In genomic region chr10:123614888-123615287, GRCh38 we compare ENCODE assay signal across 11 cellular contexts. TPM values are rescaled to one million over a fixed set of nuclear protein-coding genes. Genes with fewer than 3 reads are reported as not detected.
DNase-seq lines count a peak whose midpoint lies in the region; ATAC-seq, FAIRE-seq and TF ChIP-seq lines count a peak whose summit lies in the region.
"Had no signal": no experiment of that assay in that cellular context is flagged by ENCODE, and none has a peak within 500 bp of the region (broad histone marks: within the 10 kb centered on the region; RNA-seq: fewer than 3 reads in every experiment).

No MANE protein-coding gene starts in this region.

- H3K27me3 ChIP-seq in adrenal gland (no peaks in the 10 kb centered on the region), gastroesophageal sphincter (peaks cover 17% of the 10 kb centered on the region)
- H3K27me3 ChIP-seq: tibial artery had no signal

- DNase-seq in GM12891 (ENCODE audit: insufficient read length, low spot score) (peak; percentile 18), OCI-LY7 (ENCODE audit: low spot score) (peak; percentile 52), adrenal gland (peak; percentile 50 to 82 (median 69)), immature natural killer cell (peak; percentile 7 to 15 (median 8)), NCI-H1436 treated with DMSO at 0.1 percent for 48 hours (lab: John Stamatoyannopoulos, UW) (no peak), NCI-H774 (lab: John Stamatoyannopoulos, UW) (no peak)
- peak in 2 of 3 experiments; percentile 3 to 11 for DNase-seq in stimulated activated CD4-positive, alpha-beta T cell treated with anti-CD3 and anti-CD28 coated beads, TNF-alpha, amount 100 ng/mL, for 4 hours (ENCODE audit: low read depth in 3 of 3)

- H3K4me1 Mint-ChIP-seq in immature natural killer cell = no peaks in the 10 kb centered on the region

- H3K4me2 ChIP-seq in OCI-LY7 (ENCODE audit: low read length) = no peak overlapping the region

- TF ChIP-seq CTCF in OCI-LY7 (conservative IDR thresholded peaks at IDR 0.05; ENCODE audit: low read length) (no peak), adrenal gland (IDR thresholded peaks at IDR 0.05) (no peak), gastroesophageal sphincter (IDR thresholded peaks at IDR 0.05) (no peak)

- no peaks in the 10 kb centered on the region for H3K79me2 ChIP-seq in OCI-LY7 (ENCODE audit: insufficient read depth, low read depth, low read length)

- H3K4me3 ChIP-seq in OCI-LY7 (ENCODE audit: low read depth, low read length, poor library complexity, severe bottlenecking) (no peak overlapping the region), adrenal gland (no peak overlapping the region), gastroesophageal sphincter (no peak overlapping the region)
- H3K4me3 ChIP-seq: tibial artery had no signal

- TF ChIP-seq POLR2A in GM12891 (IDR thresholded peaks at IDR 0.05; ENCODE audit: low read depth, low read length) (no peak), adrenal gland (IDR thresholded peaks at IDR 0.05) (no peak), gastroesophageal sphincter (IDR thresholded peaks at IDR 0.05) (no peak)

- no peak for FAIRE-seq in GM12891 (lab: Jason Lieb, UNC)

- intact Hi-C loops in OCI-LY7 (cut with micrococcal nuclease; ENCODE audit: unreplicated experiment) (no loop called here), adrenal gland (cut with DNase I) (no loop called here)

- H3K9me3 ChIP-seq in OCI-LY7 (ENCODE audit: low read length) (no peaks in the 10 kb centered on the region), adrenal gland (replicated peaks in 1 of 3) (no peaks in the 10 kb centered on the region), gastroesophageal sphincter (no peaks in the 10 kb centered on the region)
- H3K9me3 ChIP-seq: tibial artery had no signal

- CTCF ChIA-PET in OCI-LY7 (lab: Charles Lee; ENCODE audit: unreplicated experiment) = interaction anchor here (0.6 kb wide), 1 partner anchor 300 kb away, joined by 3 read pairs; no protein-coding TSS in a partner anchor

- H3K4me1 ChIP-seq in OCI-LY7 (ENCODE audit: insufficient read depth, low read length, poor library complexity, severe bottlenecking) (no peaks in the 10 kb centered on the region), adrenal gland (replicated peaks in 1 of 2) (no peaks in the 10 kb centered on the region), gastroesophageal sphincter (no peaks in the 10 kb centered on the region)
- H3K4me1 ChIP-seq: tibial artery had no signal

- H2AFZ ChIP-seq in OCI-LY7 (ENCODE audit: low read length) = no peak overlapping the region

- no TSS peak for BruUV-seq in OCI-LY7 (replicated peaks; lab: Mats Ljungman, UMichigan)

- 13 to 23% (median 17%) methylated on average over 9 to 12 of the region's 12 CpGs for WGBS in adrenal gland, 4 donors
- WGBS in gastroesophageal sphincter (ENCODE audit: low coverage in 1 of 2), 2 donors = 15 to 18% methylated on average over 4 to 5 of the region's 12 CpGs

- H3K36me3 ChIP-seq in OCI-LY7 (ENCODE audit: insufficient read depth, low read length) (no peaks in the 10 kb centered on the region), adrenal gland (replicated peaks in 1 of 2) (no peaks in the 10 kb centered on the region), gastroesophageal sphincter (no peaks in the 10 kb centered on the region)
- H3K36me3 ChIP-seq: tibial artery had no signal

- H3K9me3 Mint-ChIP-seq in immature natural killer cell = peaks cover 0 to 4% (median 0%) of the 10 kb centered on the region in 6 donors

- no peaks in the 10 kb centered on the region for H4K20me1 ChIP-seq in OCI-LY7 (ENCODE audit: insufficient read depth, low read length)

- no peaks in the 10 kb centered on the region for H3K36me3 Mint-ChIP-seq in immature natural killer cell

- POLR2A ChIA-PET in OCI-LY7 (lab: Charles Lee) = no interaction called here

- no peak overlapping the region for H3K27ac Mint-ChIP-seq in immature natural killer cell

- H3K27ac ChIP-seq in OCI-LY7 (ENCODE audit: low read depth, low read length, poor library complexity, severe bottlenecking) = no peak overlapping the region
- no peak overlapping the region for H3K27ac ChIP-seq in adrenal gland
- H3K27ac ChIP-seq in gastroesophageal sphincter = no peak overlapping the region
- H3K27ac ChIP-seq: epithelial cell of prostate, HL-60, tibial artery had no signal

- H3K27me3 Mint-ChIP-seq in immature natural killer cell (ENCODE audit: low read depth in 3 of 3) = peaks cover 0 to 5% (median 2%) of the 10 kb centered on the region in 3 donors

- no peak for TF ChIP-seq EP300 in gastroesophageal sphincter (IDR thresholded peaks at IDR 0.05)

- H3K9me2 ChIP-seq in OCI-LY7 (ENCODE audit: insufficient read depth, low read length) = no peaks in the 10 kb centered on the region

- no peak for ATAC-seq in gastroesophageal sphincter

- H3K4me3 Mint-ChIP-seq in immature natural killer cell = no peak overlapping the region

TF ChIP-seq in GM12891, 5 proteins besides CTCF, POLR2A, EP300 and RAD21:
- no peak for TF ChIP-seq SPI1 (IDR thresholded peaks at IDR 0.05; ENCODE audit: low read depth, low read length)
TF ChIP-seq in GM12891: peak in this region for 0.

RNA-seq across cellular contexts. Expression of gene GPR26, which starts 51.3 kb away (rescaled TPM):
- not detected for polyA plus RNA-seq in GM12891 (2012; ENCODE audit: low read depth, missing spikeins)
- total RNA-seq in OCI-LY7 (2014; rRNA removed; shearing (Covaris generic)) = not detected in 2 replicates
- not detected in 2 replicates for total RNA-seq in OCI-LY7 (2022)
- not detected for total RNA-seq in adrenal gland
- not detected for polyA plus RNA-seq in adrenal gland
- polyA plus RNA-seq in immature natural killer cell = not detected
- under 1 TPM in 1 of 4 donors, not detected in 3; 0.02 TPM for total RNA-seq in gastroesophageal sphincter

Comparison
In these comparisons a context has a peak if more than half of its experiments do, and no peak if none do; other contexts are left out.
1. DNase-seq: peak in GM12891 (single experiment), OCI-LY7 (single experiment), adrenal gland (7 of 7), immature natural killer cell (3 of 3) and stimulated activated CD4-positive, alpha-beta T cell treated with anti-CD3 and anti-CD28 coated beads, TNF-alpha, amount 100 ng/mL, for 4 hours (2 of 3); none in NCI-H1436 treated with DMSO at 0.1 percent for 48 hours (single experiment) and NCI-H774 (single experiment).